Comparison of ENCODE assay signal across 27 cellular contexts in the genomic region with DNA sequence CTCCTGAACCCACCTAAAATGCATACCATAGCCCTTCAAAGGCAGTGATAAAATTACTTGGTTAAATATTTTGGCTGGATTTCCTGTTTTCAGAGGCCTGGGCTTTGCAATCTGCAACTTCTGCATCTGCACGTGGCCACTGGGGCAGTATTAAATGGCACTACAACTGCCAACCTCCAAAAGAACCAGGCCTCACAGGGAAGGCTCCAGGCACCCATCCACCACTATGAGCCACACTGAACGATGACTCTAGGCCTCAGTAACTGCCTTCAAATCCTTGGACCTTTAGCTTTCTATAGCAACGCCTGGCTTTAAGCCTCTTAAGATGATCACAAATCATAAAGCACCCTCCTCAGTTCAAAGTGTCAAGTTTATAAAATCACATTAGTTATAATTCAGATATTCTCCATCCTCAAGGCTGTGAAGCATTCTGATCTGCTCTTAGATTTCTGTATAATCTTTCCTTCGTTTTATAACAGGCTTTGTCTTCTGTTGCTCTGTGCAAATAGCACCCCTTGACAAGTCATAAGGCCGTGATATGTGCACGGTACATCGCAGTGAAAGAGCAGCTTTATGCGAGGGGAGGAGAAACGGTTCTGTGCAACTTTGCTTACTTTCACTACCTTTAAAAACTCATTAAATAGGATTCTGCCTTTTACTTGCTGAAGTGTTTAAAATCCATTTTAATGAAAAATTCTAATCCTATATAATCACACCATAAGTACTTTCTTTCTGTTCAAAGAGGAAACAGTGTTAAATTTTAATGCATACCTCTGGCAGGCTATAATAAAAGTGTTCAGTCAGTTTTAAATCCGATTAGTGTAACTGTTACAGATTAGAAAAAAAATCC.
A peak's percentile ranks its signal among the peaks of the same experiment; 100 is the strongest.
DNase-seq lines count a peak whose midpoint lies in the region; ATAC-seq, FAIRE-seq and TF ChIP-seq lines count a peak whose summit lies in the region.
"Had no signal": no experiment of that assay in that cellular context is flagged by ENCODE, and none has a peak within 500 bp of the region (broad histone marks: within the 10 kb centered on the region; RNA-seq: fewer than 3 reads in every experiment).

No MANE protein-coding gene starts in this region.

- no peaks in the 10 kb centered on the region for H3K79me2 ChIP-seq in osteoblast (ENCODE audit: insufficient read depth, low read length)

- no peak overlapping the region for H3K4me3 ChIP-seq in osteoblast (ENCODE audit: insufficient read depth, low read length)
- H3K4me3 ChIP-seq: dorsolateral prefrontal cortex, lower lobe of right lung had no signal

- no peaks in the 10 kb centered on the region for H3K36me3 ChIP-seq in osteoblast (ENCODE audit: insufficient read depth, low read length)
- H3K36me3 ChIP-seq: lower lobe of right lung had no signal

- no peaks in the 10 kb centered on the region for H3K4me1 ChIP-seq in osteoblast (ENCODE audit: insufficient read depth, low read length)
- H3K4me1 ChIP-seq: lower lobe of right lung had no signal

- no peak overlapping the region for H3K4me2 ChIP-seq in osteoblast (ENCODE audit: insufficient read depth, low read length)

- peak overlapping the region; percentile 38 for H2AFZ ChIP-seq in osteoblast (ENCODE audit: low read length)

- no peak for TF ChIP-seq CTCF in D721Med (IDR thresholded peaks at IDR 0.05; ENCODE audit: insufficient read depth, missing control alignments)
- TF ChIP-seq CTCF in VCaP (conservative IDR thresholded peaks at IDR 0.05): no peak
- no peak for TF ChIP-seq CTCF in osteoblast (IDR thresholded peaks at IDR 0.05; ENCODE audit: extremely low read depth, low read depth, low read length)

- no peak for ATAC-seq in HG02678 (IDR thresholded peaks at IDR 0.05; ENCODE audit: unreplicated experiment)
- ATAC-seq: lower lobe of right lung; Panc1; stimulated activated memory B cell treated with anti-CD40 and anti-IgM and Interleukin-4, amounts not matched to agents 10 μg/mL and 1 μg/mL and 100 μg/mL, for 72 hours had no signal

- DNase-seq in D721Med (ENCODE audit: insufficient read length, low spot score) (no peak), NCI-H524 (lab: John Stamatoyannopoulos, UW) (peak; percentile 36 to 76), osteoblast (ENCODE audit: insufficient read length, low spot score, missing footprints) (no peak), NCI-H1436 (lab: John Stamatoyannopoulos, UW) (no peak), NCI-H187 treated with DMSO at 0.1 percent for 48 hours (lab: John Stamatoyannopoulos, UW) (no peak)
- DNase-seq: activated CD4-positive, alpha-beta T cell treated with anti-CD3 and anti-CD28 coated beads, Interleukin-2, amount 10 ng/mL, durations not matched to agents 24 days and 14 days; activated CD8-positive, alpha-beta memory T cell treated with anti-CD3 and anti-CD28 coated beads for 24 hours; amygdala; dorsolateral prefrontal cortex; KG1; lower lobe of right lung; midbrain; naive B cell; NCI-H2081 treated with DMSO at 0.1 percent for 48 hours; NCI-H345; NK-92 treated with Interleukin-12 subunit alpha and Interleukin-12 subunit beta, amount 100 ng/mL, for 24 hours; Right ventricle myocardium superior; substantia nigra; T1000 had no signal

- H3K9me3 ChIP-seq in osteoblast (ENCODE audit: low read depth, low read length): no peaks in the 10 kb centered on the region
- H3K9me3 ChIP-seq: lower lobe of right lung had no signal

- no peaks in the 10 kb centered on the region for H3K27me3 ChIP-seq in osteoblast (ENCODE audit: insufficient read depth, low read length)
- H3K27me3 ChIP-seq: dorsolateral prefrontal cortex had no signal

- FAIRE-seq in D721Med (lab: Jason Lieb, UNC): peak; percentile 82
- FAIRE-seq: frontal cortex, GM19239, H1, HTR-8/SVneo had no signal

- H3K27ac ChIP-seq in VCaP (peak overlapping the region; percentile 49), osteoblast (ENCODE audit: low read depth, low read length) (no peak overlapping the region)
- H3K27ac ChIP-seq: dorsolateral prefrontal cortex, lower lobe of right lung had no signal

- no peaks in the 10 kb centered on the region for H4K20me1 ChIP-seq in osteoblast (ENCODE audit: insufficient read depth, low read length)

Comparison
In these comparisons a context has a peak if more than half of its experiments do, and no peak if none do; other contexts are left out.
1. DNase-seq: peak in NCI-H524 (2 of 2); none in D721Med (single experiment), osteoblast (single experiment), NCI-H1436 (single experiment) and NCI-H187 treated with DMSO at 0.1 percent for 48 hours (single experiment).